ENCODE assay signal across 8 cellular contexts in genomic region chr12:64780531-64781373, GRCh38. TPM values are rescaled to one million over a fixed set of nuclear protein-coding genes. Genes with fewer than 3 reads are reported as not detected.
A peak's percentile ranks its signal among the peaks of the same experiment; 100 is the strongest.
DNase-seq lines count a peak whose midpoint lies in the region; ATAC-seq and TF ChIP-seq lines count a peak whose summit lies in the region.

No MANE protein-coding gene starts in this region.

- H3K27ac Mint-ChIP-seq in activated naive CD4-positive, alpha-beta T cell treated with anti-CD3 and anti-CD28 coated beads, Interleukin-2, amount 10 ng/mL, durations not matched to agents 7 days and 5 days = no peak overlapping the region

- peak overlapping the region in 9 of 11 experiments; percentile 10 to 53 (median 33); a peak in 13 of 22 replicates for H3K27ac ChIP-seq in BLaER1 treated with 17β-estradiol and CSF1 and Interleukin-3, amounts not matched to agents 10 nM and 100 nM
- no peak overlapping the region for H3K27ac ChIP-seq in psoas muscle

- peak overlapping the region; percentile 48 to 73 (median 67) for H3K9ac ChIP-seq in BLaER1 treated with 17β-estradiol and CSF1 and Interleukin-3, amounts not matched to agents 10 nM and 100 nM

- peaks cover 11 to 21% (median 14%) of the 10 kb centered on the region in 11 experiments for H3K9me3 ChIP-seq in BLaER1 treated with 17β-estradiol and CSF1 and Interleukin-3, amounts not matched to agents 10 nM and 100 nM (replicated peaks in 1 of 11)
- H3K9me3 ChIP-seq in psoas muscle = peaks cover 4% of the 10 kb centered on the region

- H3K4me1 ChIP-seq in BLaER1 treated with 17β-estradiol and CSF1 and Interleukin-3, amounts not matched to agents 10 nM and 100 nM = peaks cover 22 to 31% (median 27%) of the 10 kb centered on the region in 10 experiments
- H3K4me1 ChIP-seq in psoas muscle = no peaks in the 10 kb centered on the region

- H3K27me3 Mint-ChIP-seq in activated naive CD4-positive, alpha-beta T cell treated with anti-CD3 and anti-CD28 coated beads, Interleukin-2, amount 10 ng/mL, durations not matched to agents 7 days and 5 days = peaks cover 87% of the 10 kb centered on the region

- H4K20me1 ChIP-seq in BLaER1 treated with 17β-estradiol and CSF1 and Interleukin-3, amounts not matched to agents 10 nM and 100 nM = peaks cover 0 to 19% (median 4%) of the 10 kb centered on the region in 11 experiments; a peak in 6 of 22 replicates

- H3K4me3 ChIP-seq in BLaER1 treated with 17β-estradiol and CSF1 and Interleukin-3, amounts not matched to agents 10 nM and 100 nM = peak overlapping the region; percentile 60 to 73 (median 66)
- peak overlapping the region; percentile 70 for H3K4me3 ChIP-seq in psoas muscle

- peaks cover 35 to 73% (median 63%) of the 10 kb centered on the region in 11 experiments for H3K27me3 ChIP-seq in BLaER1 treated with 17β-estradiol and CSF1 and Interleukin-3, amounts not matched to agents 10 nM and 100 nM
- H3K27me3 ChIP-seq in psoas muscle (ENCODE audit: insufficient read depth in 3 of 3, low read length in 2 of 3) = peaks cover 4 to 80% (median 12%) of the 10 kb centered on the region in 3 donors

- peak; percentile 64 for DNase-seq in GM20000 (ENCODE audit: low spot score)
- DNase-seq in NCI-H2196 (lab: John Stamatoyannopoulos, UW; ENCODE audit: unreplicated experiment) = peak; percentile 68
- DNase-seq in activated naive CD4-positive, alpha-beta T cell treated with anti-CD3 and anti-CD28 coated beads, Interleukin-2, amount 10 ng/mL, durations not matched to agents 7 days and 5 days = peak; percentile 29
- DNase-seq in left ventricle myocardium superior = peak; percentile 73
- peak; percentile 44 to 60 for DNase-seq in psoas muscle
- DNase-seq in HCEC 1CT = no peak
- DNase-seq in NK-92 (lab: John Stamatoyannopoulos, UW; ENCODE audit: unreplicated experiment) = no peak

- CTCF ChIA-PET in activated naive CD4-positive, alpha-beta T cell treated with anti-CD3 and anti-CD28 coated beads, Interleukin-2, amount 10 ng/mL, durations not matched to agents 7 days and 5 days (lab: Charles Lee) = interaction anchor here (1.1 to 1.3 kb wide), 3 partner anchors 9 to 37 kb away, joined by 3 to 4 read pairs (median 4); partner anchors contain the start of gene GNS

- peak overlapping the region; percentile 92 to 99 (median 98) for H3K4me2 ChIP-seq in BLaER1 treated with 17β-estradiol and CSF1 and Interleukin-3, amounts not matched to agents 10 nM and 100 nM

- intact Hi-C loops in left ventricle myocardium superior (cut with micrococcal nuclease) (no loop called here), psoas muscle (cut with DNase I) (no loop called here)

- peaks cover 3% of the 10 kb centered on the region for H3K9me3 Mint-ChIP-seq in activated naive CD4-positive, alpha-beta T cell treated with anti-CD3 and anti-CD28 coated beads, Interleukin-2, amount 10 ng/mL, durations not matched to agents 7 days and 5 days

- H3K4me3 Mint-ChIP-seq in activated naive CD4-positive, alpha-beta T cell treated with anti-CD3 and anti-CD28 coated beads, Interleukin-2, amount 10 ng/mL, durations not matched to agents 7 days and 5 days = peak overlapping the region; percentile 70

- H3K36me3 Mint-ChIP-seq in activated naive CD4-positive, alpha-beta T cell treated with anti-CD3 and anti-CD28 coated beads, Interleukin-2, amount 10 ng/mL, durations not matched to agents 7 days and 5 days = peaks cover 6% of the 10 kb centered on the region

- H3K36me3 ChIP-seq in BLaER1 treated with 17β-estradiol and CSF1 and Interleukin-3, amounts not matched to agents 10 nM and 100 nM = no peaks in the 10 kb centered on the region
- H3K36me3 ChIP-seq in psoas muscle (ENCODE audit: insufficient read depth in 1 of 2, low read depth in 1 of 2) = no peaks in the 10 kb centered on the region

- TF ChIP-seq CTCF in GM20000 (IDR thresholded peaks at IDR 0.05; ENCODE audit: extremely low read depth, missing control alignments) = no peak
- TF ChIP-seq CTCF in psoas muscle (IDR thresholded peaks at IDR 0.05) = no peak

- ATAC-seq in left ventricle myocardium superior = peak; percentile 82
- peak; percentile 50 to 65 (median 56) for ATAC-seq in psoas muscle

- WGBS in psoas muscle, 3 donors = 1% methylated on average over 67 to 113 of the region's 113 CpGs

- peaks cover 20% of the 10 kb centered on the region for H3K4me1 Mint-ChIP-seq in activated naive CD4-positive, alpha-beta T cell treated with anti-CD3 and anti-CD28 coated beads, Interleukin-2, amount 10 ng/mL, durations not matched to agents 7 days and 5 days

RNA-seq across cellular contexts. Expression of gene GNS, which starts 21.5 kb away (rescaled TPM):
- total RNA-seq in left ventricle myocardium superior (120 TPM), psoas muscle (10 to 100 TPM; 36.5 to 55.3 (median 40.9) TPM)
- 10 to 100 TPM; 18.7 to 32.5 (median 22.8) TPM for polyA plus RNA-seq in psoas muscle

RNA-seq across cellular contexts. Expression of gene TBC1D30, which starts 43.7 kb away (rescaled TPM):
- total RNA-seq in left ventricle myocardium superior = 0.47 TPM
- total RNA-seq in psoas muscle = 1 to 10 TPM in 1 of 4 donors, under 1 TPM in 3; 0.40 to 1.0 (median 0.53) TPM
- polyA plus RNA-seq in psoas muscle = under 1 TPM; 0.09 to 0.51 (median 0.43) TPM

Comparison
In these comparisons a context has a peak if more than half of its experiments do, and no peak if none do; other contexts are left out.
1. DNase-seq: peak in GM20000 (single experiment), NCI-H2196 (single experiment), activated naive CD4-positive, alpha-beta T cell treated with anti-CD3 and anti-CD28 coated beads, Interleukin-2, amount 10 ng/mL, durations not matched to agents 7 days and 5 days (single experiment), left ventricle myocardium superior (single experiment) and psoas muscle (2 of 2); none in HCEC 1CT (single experiment) and NK-92 (single experiment).